In the genomic region with DNA sequence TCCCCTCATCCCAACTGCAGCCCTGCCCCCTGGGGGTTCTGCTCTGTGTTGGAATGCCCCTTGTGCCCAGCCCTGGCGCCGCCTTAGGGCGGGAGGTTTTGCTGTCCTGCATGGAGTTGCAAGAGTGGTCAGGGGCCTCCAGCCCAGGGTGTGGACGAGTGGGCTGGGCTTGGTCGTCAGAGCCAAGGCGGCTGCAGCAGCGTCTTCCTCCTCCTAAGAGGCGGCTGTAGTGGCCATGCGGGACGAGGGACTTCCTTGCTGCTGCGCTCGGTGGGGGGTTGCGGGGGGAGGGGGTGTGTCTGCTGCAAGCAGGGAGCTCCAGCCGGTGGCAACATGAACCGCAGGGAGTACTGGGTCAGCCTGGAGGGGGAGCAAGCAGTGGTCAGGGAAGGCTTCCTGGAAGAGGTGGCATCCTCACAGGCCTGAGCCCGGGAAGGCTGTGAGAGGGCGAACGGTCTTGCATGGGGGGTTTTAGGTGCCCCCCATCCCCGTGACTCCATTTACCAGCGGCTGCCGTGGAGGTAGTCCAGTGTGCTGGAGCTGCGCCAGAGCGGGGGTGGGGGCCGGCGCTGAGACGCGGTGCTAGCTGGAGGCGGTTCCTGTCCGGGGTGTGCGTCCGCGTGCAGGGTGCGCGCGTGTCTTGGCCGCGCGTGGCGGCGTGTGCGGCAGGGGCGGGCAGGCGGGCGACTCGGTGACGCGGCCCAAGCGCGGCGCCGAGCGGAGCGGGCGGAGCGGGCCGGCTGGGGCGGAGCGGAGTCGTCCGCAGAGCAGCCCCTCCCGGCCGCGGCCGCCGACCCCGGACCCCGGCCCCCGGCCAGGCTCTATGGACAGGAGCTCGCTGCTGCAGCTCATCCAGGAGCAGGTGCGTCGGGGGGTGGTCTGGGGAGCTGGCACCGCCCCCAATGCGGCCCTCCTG, we compare ENCODE assay signal across 1 cellular context.
TF ChIP-seq lines count a peak whose summit lies in the region.

A gene (plus strand): TSS at position 704 of the 916 bp plus-strand sequence. CDS start 120 bp downstream, at position 824.

TF ChIP-seq in K562, 482 proteins besides CTCF, POLR2A, EP300 and RAD21 (continued from another document and continues in another):
- TF ChIP-seq, protein P1, sequence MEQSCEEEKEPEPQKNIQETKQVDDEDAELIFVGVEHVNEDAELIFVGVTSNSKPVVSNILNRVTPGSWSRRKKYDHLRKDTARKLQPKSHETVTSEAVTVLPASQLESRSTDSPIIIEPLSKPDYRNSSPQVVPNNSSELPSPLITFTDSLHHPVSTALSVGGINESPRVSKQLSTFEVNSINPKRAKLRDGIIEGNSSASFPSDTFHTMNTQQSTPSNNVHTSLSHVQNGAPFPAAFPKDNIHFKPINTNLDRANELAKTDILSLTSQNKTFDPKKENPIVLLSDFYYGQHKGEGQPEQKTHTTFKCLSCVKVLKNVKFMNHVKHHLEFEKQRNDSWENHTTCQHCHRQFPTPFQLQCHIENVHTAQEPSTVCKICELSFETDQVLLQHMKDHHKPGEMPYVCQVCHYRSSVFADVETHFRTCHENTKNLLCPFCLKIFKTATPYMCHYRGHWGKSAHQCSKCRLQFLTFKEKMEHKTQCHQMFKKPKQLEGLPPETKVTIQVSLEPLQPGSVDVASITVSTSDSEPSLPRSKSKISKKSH (CRISPR knock-in tag; IDR thresholded peaks at IDR 0.05): no peak
- TF ChIP-seq ZFP1 (CRISPR knock-in tag; IDR thresholded peaks at IDR 0.05): no peak
- no peak for TF ChIP-seq SRSF7 (optimal IDR thresholded peaks at IDR 0.05; ENCODE audit: low read depth, low read length)
- TF ChIP-seq KAT2B (IDR thresholded peaks at IDR 0.05; ENCODE audit: low read depth, low read length): no peak
- no peak for TF ChIP-seq RBM14 (IDR thresholded peaks at IDR 0.05; ENCODE audit: borderline replicate concordance, insufficient read depth, low read depth, low read length)
- TF ChIP-seq, protein P2, sequence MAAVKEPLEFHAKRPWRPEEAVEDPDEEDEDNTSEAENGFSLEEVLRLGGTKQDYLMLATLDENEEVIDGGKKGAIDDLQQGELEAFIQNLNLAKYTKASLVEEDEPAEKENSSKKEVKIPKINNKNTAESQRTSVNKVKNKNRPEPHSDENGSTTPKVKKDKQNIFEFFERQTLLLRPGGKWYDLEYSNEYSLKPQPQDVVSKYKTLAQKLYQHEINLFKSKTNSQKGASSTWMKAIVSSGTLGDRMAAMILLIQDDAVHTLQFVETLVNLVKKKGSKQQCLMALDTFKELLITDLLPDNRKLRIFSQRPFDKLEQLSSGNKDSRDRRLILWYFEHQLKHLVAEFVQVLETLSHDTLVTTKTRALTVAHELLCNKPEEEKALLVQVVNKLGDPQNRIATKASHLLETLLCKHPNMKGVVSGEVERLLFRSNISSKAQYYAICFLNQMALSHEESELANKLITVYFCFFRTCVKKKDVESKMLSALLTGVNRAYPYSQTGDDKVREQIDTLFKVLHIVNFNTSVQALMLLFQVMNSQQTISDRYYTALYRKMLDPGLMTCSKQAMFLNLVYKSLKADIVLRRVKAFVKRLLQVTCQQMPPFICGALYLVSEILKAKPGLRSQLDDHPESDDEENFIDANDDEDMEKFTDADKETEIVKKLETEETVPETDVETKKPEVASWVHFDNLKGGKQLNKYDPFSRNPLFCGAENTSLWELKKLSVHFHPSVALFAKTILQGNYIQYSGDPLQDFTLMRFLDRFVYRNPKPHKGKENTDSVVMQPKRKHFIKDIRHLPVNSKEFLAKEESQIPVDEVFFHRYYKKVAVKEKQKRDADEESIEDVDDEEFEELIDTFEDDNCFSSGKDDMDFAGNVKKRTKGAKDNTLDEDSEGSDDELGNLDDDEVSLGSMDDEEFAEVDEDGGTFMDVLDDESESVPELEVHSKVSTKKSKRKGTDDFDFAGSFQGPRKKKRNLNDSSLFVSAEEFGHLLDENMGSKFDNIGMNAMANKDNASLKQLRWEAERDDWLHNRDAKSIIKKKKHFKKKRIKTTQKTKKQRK (IDR thresholded peaks at IDR 0.05; ENCODE audit: borderline replicate concordance, low read depth, low read length): no peak
- TF ChIP-seq, protein P3, sequence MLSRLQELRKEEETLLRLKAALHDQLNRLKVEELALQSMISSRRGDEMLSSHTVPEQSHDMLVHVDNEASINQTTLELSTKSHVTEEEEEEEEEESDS (CRISPR knock-in tag; IDR thresholded peaks at IDR 0.05): no peak
- TF ChIP-seq FOXK2 (conservative IDR thresholded peaks at IDR 0.05 in 1 of 2, IDR thresholded peaks at IDR 0.05 in 1 of 2; ENCODE audit: low read depth in 2 of 2): peak; percentile 57 to 77; a peak in 2 of 4 replicates
- TF ChIP-seq BACH1 (tag; IDR thresholded peaks at IDR 0.05): no peak
- TF ChIP-seq DMBX1 (CRISPR knock-in tag; IDR thresholded peaks at IDR 0.05; ENCODE audit: borderline replicate concordance): no peak
- TF ChIP-seq, protein P4, sequence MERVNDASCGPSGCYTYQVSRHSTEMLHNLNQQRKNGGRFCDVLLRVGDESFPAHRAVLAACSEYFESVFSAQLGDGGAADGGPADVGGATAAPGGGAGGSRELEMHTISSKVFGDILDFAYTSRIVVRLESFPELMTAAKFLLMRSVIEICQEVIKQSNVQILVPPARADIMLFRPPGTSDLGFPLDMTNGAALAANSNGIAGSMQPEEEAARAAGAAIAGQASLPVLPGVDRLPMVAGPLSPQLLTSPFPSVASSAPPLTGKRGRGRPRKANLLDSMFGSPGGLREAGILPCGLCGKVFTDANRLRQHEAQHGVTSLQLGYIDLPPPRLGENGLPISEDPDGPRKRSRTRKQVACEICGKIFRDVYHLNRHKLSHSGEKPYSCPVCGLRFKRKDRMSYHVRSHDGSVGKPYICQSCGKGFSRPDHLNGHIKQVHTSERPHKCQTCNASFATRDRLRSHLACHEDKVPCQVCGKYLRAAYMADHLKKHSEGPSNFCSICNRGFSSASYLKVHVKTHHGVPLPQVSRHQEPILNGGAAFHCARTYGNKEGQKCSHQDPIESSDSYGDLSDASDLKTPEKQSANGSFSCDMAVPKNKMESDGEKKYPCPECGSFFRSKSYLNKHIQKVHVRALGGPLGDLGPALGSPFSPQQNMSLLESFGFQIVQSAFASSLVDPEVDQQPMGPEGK (CRISPR knock-in tag; IDR thresholded peaks at IDR 0.05; ENCODE audit: borderline replicate concordance): no peak
- TF ChIP-seq, protein P5, sequence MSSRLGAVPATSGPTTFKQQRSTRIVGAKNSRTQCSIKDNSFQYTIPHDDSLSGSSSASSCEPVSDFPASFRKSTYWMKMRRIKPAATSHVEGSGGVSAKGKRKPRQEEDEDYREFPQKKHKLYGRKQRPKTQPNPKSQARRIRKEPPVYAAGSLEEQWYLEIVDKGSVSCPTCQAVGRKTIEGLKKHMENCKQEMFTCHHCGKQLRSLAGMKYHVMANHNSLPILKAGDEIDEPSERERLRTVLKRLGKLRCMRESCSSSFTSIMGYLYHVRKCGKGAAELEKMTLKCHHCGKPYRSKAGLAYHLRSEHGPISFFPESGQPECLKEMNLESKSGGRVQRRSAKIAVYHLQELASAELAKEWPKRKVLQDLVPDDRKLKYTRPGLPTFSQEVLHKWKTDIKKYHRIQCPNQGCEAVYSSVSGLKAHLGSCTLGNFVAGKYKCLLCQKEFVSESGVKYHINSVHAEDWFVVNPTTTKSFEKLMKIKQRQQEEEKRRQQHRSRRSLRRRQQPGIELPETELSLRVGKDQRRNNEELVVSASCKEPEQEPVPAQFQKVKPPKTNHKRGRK (tag; IDR thresholded peaks at IDR 0.05): no peak
- TF ChIP-seq RBM39 (optimal IDR thresholded peaks at IDR 0.05; ENCODE audit: low read depth, low read length): peak; percentile 20
- TF ChIP-seq, protein P6, sequence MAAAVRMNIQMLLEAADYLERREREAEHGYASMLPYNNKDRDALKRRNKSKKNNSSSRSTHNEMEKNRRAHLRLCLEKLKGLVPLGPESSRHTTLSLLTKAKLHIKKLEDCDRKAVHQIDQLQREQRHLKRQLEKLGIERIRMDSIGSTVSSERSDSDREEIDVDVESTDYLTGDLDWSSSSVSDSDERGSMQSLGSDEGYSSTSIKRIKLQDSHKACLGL (CRISPR knock-in tag; IDR thresholded peaks at IDR 0.05; ENCODE audit: borderline replicate concordance, poor library complexity, severe bottlenecking): no peak
- TF ChIP-seq POLR2AphosphoS5 (IDR thresholded peaks at IDR 0.05; ENCODE audit: control insufficient read depth, insufficient read depth, low read depth, low read length): 0 out of 2 replicates have a peak, but pooled peaks have one; percentile 26
- TF ChIP-seq TBP (optimal IDR thresholded peaks at IDR 0.05; ENCODE audit: low read depth, low read length): peak; percentile 37
- TF ChIP-seq, protein P7, sequence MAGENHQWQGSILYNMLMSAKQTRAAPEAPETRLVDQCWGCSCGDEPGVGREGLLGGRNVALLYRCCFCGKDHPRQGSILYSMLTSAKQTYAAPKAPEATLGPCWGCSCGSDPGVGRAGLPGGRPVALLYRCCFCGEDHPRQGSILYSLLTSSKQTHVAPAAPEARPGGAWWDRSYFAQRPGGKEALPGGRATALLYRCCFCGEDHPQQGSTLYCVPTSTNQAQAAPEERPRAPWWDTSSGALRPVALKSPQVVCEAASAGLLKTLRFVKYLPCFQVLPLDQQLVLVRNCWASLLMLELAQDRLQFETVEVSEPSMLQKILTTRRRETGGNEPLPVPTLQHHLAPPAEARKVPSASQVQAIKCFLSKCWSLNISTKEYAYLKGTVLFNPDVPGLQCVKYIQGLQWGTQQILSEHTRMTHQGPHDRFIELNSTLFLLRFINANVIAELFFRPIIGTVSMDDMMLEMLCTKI (IDR thresholded peaks at IDR 0.05; ENCODE audit: partially characterized antibody): no peak
- no peak for TF ChIP-seq ZNF165 (CRISPR knock-in tag; IDR thresholded peaks at IDR 0.05; ENCODE audit: borderline replicate concordance)
- TF ChIP-seq, protein P8, sequence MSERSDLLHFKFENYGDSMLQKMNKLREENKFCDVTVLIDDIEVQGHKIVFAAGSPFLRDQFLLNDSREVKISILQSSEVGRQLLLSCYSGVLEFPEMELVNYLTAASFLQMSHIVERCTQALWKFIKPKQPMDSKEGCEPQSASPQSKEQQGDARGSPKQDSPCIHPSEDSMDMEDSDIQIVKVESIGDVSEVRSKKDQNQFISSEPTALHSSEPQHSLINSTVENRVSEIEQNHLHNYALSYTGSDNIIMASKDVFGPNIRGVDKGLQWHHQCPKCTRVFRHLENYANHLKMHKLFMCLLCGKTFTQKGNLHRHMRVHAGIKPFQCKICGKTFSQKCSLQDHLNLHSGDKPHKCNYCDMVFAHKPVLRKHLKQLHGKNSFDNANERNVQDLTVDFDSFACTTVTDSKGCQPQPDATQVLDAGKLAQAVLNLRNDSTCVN (CRISPR knock-in tag; IDR thresholded peaks at IDR 0.05): 0 out of 2 replicates have a peak, but pooled peaks have one; percentile 49
- TF ChIP-seq RBM15 (IDR thresholded peaks at IDR 0.05; ENCODE audit: insufficient read depth, low read length): no peak
- TF ChIP-seq, protein P9, sequence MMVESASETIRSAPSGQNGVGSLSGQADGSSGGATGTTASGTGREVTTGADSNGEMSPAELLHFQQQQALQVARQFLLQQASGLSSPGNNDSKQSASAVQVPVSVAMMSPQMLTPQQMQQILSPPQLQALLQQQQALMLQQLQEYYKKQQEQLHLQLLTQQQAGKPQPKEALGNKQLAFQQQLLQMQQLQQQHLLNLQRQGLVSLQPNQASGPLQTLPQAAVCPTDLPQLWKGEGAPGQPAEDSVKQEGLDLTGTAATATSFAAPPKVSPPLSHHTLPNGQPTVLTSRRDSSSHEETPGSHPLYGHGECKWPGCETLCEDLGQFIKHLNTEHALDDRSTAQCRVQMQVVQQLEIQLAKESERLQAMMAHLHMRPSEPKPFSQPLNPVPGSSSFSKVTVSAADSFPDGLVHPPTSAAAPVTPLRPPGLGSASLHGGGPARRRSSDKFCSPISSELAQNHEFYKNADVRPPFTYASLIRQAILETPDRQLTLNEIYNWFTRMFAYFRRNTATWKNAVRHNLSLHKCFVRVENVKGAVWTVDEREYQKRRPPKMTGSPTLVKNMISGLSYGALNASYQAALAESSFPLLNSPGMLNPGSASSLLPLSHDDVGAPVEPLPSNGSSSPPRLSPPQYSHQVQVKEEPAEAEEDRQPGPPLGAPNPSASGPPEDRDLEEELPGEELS (CRISPR knock-in tag; IDR thresholded peaks at IDR 0.05; ENCODE audit: borderline replicate concordance): 0 out of 2 replicates have a peak, but pooled peaks have one; percentile 63
- TF ChIP-seq PCBP2 (IDR thresholded peaks at IDR 0.05; ENCODE audit: low read depth, low read length, poor library complexity, severe bottlenecking): no peak
- TF ChIP-seq, protein P10, sequence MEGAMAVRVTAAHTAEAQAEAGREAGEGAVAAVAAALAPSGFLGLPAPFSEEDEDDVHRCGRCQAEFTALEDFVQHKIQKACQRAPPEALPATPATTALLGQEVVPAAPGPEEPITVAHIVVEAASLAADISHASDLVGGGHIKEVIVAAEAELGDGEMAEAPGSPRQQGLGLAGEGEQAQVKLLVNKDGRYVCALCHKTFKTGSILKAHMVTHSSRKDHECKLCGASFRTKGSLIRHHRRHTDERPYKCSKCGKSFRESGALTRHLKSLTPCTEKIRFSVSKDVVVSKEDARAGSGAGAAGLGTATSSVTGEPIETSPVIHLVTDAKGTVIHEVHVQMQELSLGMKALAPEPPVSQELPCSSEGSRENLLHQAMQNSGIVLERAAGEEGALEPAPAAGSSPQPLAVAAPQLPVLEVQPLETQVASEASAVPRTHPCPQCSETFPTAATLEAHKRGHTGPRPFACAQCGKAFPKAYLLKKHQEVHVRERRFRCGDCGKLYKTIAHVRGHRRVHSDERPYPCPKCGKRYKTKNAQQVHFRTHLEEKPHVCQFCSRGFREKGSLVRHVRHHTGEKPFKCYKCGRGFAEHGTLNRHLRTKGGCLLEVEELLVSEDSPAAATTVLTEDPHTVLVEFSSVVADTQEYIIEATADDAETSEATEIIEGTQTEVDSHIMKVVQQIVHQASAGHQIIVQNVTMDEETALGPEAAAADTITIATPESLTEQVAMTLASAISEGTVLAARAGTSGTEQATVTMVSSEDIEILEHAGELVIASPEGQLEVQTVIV (CRISPR knock-in tag; IDR thresholded peaks at IDR 0.05; ENCODE audit: borderline replicate concordance): no peak
- TF ChIP-seq, protein P11, sequence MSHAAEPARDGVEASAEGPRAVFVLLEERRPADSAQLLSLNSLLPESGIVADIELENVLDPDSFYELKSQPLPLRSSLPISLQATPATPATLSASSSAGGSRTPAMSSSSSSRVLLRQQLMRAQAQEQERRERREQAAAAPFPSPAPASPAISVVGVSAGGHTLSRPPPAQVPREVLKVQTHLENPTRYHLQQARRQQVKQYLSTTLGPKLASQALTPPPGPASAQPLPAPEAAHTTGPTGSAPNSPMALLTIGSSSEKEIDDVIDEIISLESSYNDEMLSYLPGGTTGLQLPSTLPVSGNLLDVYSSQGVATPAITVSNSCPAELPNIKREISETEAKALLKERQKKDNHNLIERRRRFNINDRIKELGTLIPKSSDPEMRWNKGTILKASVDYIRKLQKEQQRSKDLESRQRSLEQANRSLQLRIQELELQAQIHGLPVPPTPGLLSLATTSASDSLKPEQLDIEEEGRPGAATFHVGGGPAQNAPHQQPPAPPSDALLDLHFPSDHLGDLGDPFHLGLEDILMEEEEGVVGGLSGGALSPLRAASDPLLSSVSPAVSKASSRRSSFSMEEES (CRISPR knock-in tag; IDR thresholded peaks at IDR 0.05): no peak
- TF ChIP-seq NR2F6 (CRISPR knock-in tag; IDR thresholded peaks at IDR 0.05): no peak
- TF ChIP-seq GATAD2B (IDR thresholded peaks at IDR 0.05; ENCODE audit: borderline replicate concordance): peak; percentile 97
- TF ChIP-seq SRSF9 (IDR thresholded peaks at IDR 0.05; ENCODE audit: borderline replicate concordance, low read depth, low read length): no peak
- TF ChIP-seq ARHGAP35 (IDR thresholded peaks at IDR 0.05; ENCODE audit: partially characterized antibody): no peak
- no peak for TF ChIP-seq BCL6 (CRISPR knock-in tag; IDR thresholded peaks at IDR 0.05)
- no peak for TF ChIP-seq CC2D1A (IDR thresholded peaks at IDR 0.05)
- peak; percentile 82 to 85; a peak in 3 of 4 replicates for TF ChIP-seq HDAC1 (IDR thresholded peaks at IDR 0.05)
- no peak for TF ChIP-seq TCFL5 (CRISPR knock-in tag; conservative IDR thresholded peaks at IDR 0.05)
- TF ChIP-seq RBFOX2 (IDR thresholded peaks at IDR 0.05; ENCODE audit: low read depth, low read length): peak; percentile 77
- peak; percentile 75 for TF ChIP-seq ESRRA (IDR thresholded peaks at IDR 0.05; ENCODE audit: borderline replicate concordance, low read depth)
- 0 out of 2 replicates have a peak, but pooled peaks have one; percentile 13 for TF ChIP-seq FOXP1 (CRISPR knock-in tag; IDR thresholded peaks at IDR 0.05)
